In the genomic region with DNA sequence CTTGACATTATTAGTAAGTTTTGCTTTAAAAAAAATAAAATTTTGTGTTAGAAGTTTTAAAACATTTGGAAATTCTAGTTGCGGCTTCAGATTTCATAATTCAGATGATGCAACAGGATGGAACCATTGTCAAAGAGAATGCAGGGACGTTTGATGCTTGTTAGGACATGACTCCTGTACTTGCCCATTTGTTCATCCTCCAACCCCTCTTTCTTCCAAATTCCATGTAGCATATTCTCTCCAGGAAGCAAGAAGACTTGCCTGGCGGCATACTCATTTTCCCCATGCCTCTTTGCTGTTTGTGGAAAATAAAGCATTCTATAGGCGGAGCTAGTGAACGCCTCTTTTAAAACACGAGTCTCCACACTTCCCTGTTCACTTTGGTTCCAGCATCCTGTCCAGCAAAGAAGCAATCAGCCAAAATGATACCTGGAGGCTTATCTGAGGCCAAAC, we compare ENCODE assay signal across 1 cellular context.
TF ChIP-seq lines count a peak whose summit lies in the region.

TSS of gene CSTA (plus strand) at position 378 of the 453 bp plus-strand sequence. CDS start at position 423, 45 bp downstream.

TF ChIP-seq in K562, 482 proteins besides CTCF, POLR2A, EP300 and RAD21 (continued from another document):
- peak; percentile 33; the same call in 1 of the 2 replicates for TF ChIP-seq MGA (IDR thresholded peaks at IDR 0.05)
- TF ChIP-seq, protein P1, sequence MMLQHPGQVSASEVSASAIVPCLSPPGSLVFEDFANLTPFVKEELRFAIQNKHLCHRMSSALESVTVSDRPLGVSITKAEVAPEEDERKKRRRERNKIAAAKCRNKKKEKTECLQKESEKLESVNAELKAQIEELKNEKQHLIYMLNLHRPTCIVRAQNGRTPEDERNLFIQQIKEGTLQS (IDR thresholded peaks at IDR 0.05): peak; percentile 88
- TF ChIP-seq, protein P1 (CRISPR knock-in tag; conservative IDR thresholded peaks at IDR 0.05): no peak
- TF ChIP-seq, protein P2, sequence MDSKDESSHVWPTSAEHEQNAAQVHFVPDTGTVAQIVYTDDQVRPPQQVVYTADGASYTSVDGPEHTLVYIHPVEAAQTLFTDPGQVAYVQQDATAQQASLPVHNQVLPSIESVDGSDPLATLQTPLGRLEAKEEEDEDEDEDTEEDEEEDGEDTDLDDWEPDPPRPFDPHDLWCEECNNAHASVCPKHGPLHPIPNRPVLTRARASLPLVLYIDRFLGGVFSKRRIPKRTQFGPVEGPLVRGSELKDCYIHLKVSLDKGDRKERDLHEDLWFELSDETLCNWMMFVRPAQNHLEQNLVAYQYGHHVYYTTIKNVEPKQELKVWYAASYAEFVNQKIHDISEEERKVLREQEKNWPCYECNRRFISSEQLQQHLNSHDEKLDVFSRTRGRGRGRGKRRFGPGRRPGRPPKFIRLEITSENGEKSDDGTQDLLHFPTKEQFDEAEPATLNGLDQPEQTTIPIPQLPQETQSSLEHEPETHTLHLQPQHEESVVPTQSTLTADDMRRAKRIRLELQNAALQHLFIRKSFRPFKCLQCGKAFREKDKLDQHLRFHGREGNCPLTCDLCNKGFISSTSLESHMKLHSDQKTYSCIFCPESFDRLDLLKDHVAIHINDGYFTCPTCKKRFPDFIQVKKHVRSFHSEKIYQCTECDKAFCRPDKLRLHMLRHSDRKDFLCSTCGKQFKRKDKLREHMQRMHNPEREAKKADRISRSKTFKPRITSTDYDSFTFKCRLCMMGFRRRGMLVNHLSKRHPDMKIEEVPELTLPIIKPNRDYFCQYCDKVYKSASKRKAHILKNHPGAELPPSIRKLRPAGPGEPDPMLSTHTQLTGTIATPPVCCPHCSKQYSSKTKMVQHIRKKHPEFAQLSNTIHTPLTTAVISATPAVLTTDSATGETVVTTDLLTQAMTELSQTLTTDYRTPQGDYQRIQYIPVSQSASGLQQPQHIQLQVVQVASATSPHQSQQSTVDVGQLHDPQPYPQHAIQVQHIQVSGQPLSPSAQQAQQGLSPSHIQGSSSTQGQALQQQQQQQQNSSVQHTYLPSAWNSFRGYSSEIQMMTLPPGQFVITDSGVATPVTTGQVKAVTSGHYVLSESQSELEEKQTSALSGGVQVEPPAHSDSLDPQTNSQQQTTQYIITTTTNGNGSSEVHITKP (IDR thresholded peaks at IDR 0.05; ENCODE audit: partially characterized antibody): peak; percentile 92
- no peak for TF ChIP-seq ZNF764 (CRISPR knock-in tag; IDR thresholded peaks at IDR 0.05; ENCODE audit: low read depth)
- TF ChIP-seq CTBP1 (IDR thresholded peaks at IDR 0.05; ENCODE audit: borderline replicate concordance): 0 out of 2 replicates have a peak, but pooled peaks have one; percentile 16
- peak; percentile 83; the same call in 1 of the 2 replicates for TF ChIP-seq ATF7 (IDR thresholded peaks at IDR 0.05)
- TF ChIP-seq TRIM24 (IDR thresholded peaks at IDR 0.05): peak; percentile 65 to 84; a peak in 2 of 4 replicates
- 0 out of 2 replicates have a peak, but pooled peaks have one; percentile 2 for TF ChIP-seq GABPA (tag; conservative IDR thresholded peaks at IDR 0.05; ENCODE audit: low read depth)
- peak; percentile 30; the same call in 1 of the 2 replicates for TF ChIP-seq CEBPG (CRISPR knock-in tag; IDR thresholded peaks at IDR 0.05)
- peak; percentile 93 to 95 for TF ChIP-seq CEBPG (tag; conservative IDR thresholded peaks at IDR 0.05 in 1 of 2, IDR thresholded peaks at IDR 0.05 in 1 of 2)
